In the genomic region with DNA sequence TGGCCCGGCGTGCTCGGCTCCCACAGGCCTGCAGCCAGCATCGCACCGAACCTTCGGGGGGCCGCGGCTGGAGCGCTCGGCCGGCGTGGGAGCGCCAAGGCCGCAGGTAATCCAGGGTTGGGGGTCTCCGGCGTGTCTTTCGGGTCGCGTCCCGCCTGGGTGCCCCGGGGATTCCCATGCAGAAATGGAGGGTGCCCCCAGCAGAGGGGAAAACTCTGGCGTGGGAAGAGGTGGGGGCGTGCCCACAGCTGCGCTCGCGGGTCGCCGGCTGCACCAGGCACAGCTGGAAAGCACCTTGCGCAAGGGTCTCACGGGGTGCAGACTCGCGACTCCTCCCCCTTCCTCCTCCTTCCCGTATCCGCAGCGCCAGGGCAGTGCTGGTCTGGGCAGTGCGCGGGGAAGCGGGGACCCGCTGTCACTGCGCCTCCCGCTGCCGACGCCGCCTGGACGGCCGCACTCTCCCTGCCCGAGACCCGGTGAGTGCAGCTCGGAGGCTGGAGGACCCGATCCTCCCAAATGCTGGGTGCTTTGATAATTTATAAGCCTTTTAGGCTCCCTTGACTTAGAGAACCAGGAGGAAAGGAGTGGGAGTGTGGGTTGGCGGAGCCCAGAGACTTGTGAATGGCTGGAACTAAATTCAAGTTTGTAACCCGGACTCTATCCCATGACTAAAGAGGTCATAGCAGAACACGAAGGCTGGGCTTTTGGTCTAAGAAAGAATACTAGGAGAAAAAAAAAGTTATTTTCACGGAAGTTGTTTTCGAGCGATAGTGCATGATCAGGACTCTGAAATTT, we compare ENCODE assay signal across 8 cellular contexts. TPM values are rescaled to one million over a fixed set of nuclear protein-coding genes. Genes with fewer than 3 reads are reported as not detected.
A peak's percentile ranks its signal among the peaks of the same experiment; 100 is the strongest.
DNase-seq lines count a peak whose midpoint lies in the region; ATAC-seq lines count a peak whose summit lies in the region.

No MANE protein-coding gene starts in this region.

- H3K27ac ChIP-seq in epithelial cell of prostate: peak overlapping the region; percentile 93

- ATAC-seq in HG02885 (IDR thresholded peaks at IDR 0.05; ENCODE audit: poor library complexity, unreplicated experiment): peak; percentile 49

- DNase-seq in NCI-H2227 (lab: John Stamatoyannopoulos, UW; ENCODE audit: unreplicated experiment) (peak; percentile 53), NCI-H2227 treated with DMSO at 0.1 percent for 48 hours (lab: John Stamatoyannopoulos, UW) (no peak), NOMO-1 treated with DMSO at 0.1 percent for 48 hours (lab: John Stamatoyannopoulos, UW; ENCODE audit: unreplicated experiment) (peak; percentile 87), activated T-cell treated with anti-CD3 and anti-CD28 coated beads for 24 hours (ENCODE audit: low read depth) (peak; percentile 46), epithelial cell of prostate (ENCODE audit: low read depth, low spot score) (no peak), mucosa of gallbladder (ENCODE audit: low spot score) (peak; percentile 83)
- DNase-seq in stimulated activated naive CD4-positive, alpha-beta T cell (lab: John Stamatoyannopoulos, UW): peak in 5 of 6 experiments; percentile 22 to 55 (median 40)

RNA-seq across cellular contexts. Expression of a gene that starts 0.5 kb away (rescaled TPM):
- total RNA-seq in mucosa of gallbladder: 17.5 TPM

Comparison
In these comparisons a context has a peak if more than half of its experiments do, and no peak if none do; other contexts are left out.
1. DNase-seq: peak in NCI-H2227 (single experiment), NOMO-1 treated with DMSO at 0.1 percent for 48 hours (single experiment), activated T-cell treated with anti-CD3 and anti-CD28 coated beads for 24 hours (single experiment), mucosa of gallbladder (single experiment) and stimulated activated naive CD4-positive, alpha-beta T cell (5 of 6); none in NCI-H2227 treated with DMSO at 0.1 percent for 48 hours (single experiment) and epithelial cell of prostate (single experiment).